In genomic region chrX:68113837-68114572, GRCh38 we compare ENCODE assay signal across 28 cellular contexts.
"Had no signal": no experiment of that assay in that cellular context is flagged by ENCODE, and none has a peak within 500 bp of the region (broad histone marks: within the 10 kb centered on the region; RNA-seq: fewer than 3 reads in every experiment).

No MANE protein-coding gene starts in this region.

- H3K4me3 Mint-ChIP-seq: activated CD4-positive, alpha-beta memory T cell treated with anti-CD3 and anti-CD28 coated beads, Interleukin-2, amount 10 ng/mL, durations not matched to agents 7 days and 5 days; activated T-cell treated with anti-CD3 and anti-CD28 coated beads, Interleukin-2, amount 50 U/mL, for 24 hours; effector memory CD8-positive, alpha-beta T cell; nephron; stimulated activated effector memory CD8-positive, alpha-beta T cell treated with anti-CD3 and anti-CD28 coated beads, Interleukin-12 subunit alpha, Interleukin-12 subunit beta, amount 100 ng/mL, for 72 hours; stimulated activated naive CD8-positive, alpha-beta T cell treated with anti-CD3 and anti-CD28 coated beads, Interleukin-15, Interleukin-2, amounts not matched to agents 100 ng/mL and 50 ng/mL, for 24 hours had no signal

- H3K27me3 Mint-ChIP-seq: activated CD4-positive, alpha-beta memory T cell treated with anti-CD3 and anti-CD28 coated beads, Interleukin-2, amount 10 ng/mL, durations not matched to agents 7 days and 5 days; effector memory CD8-positive, alpha-beta T cell; progenitor cell of endocrine pancreas; stimulated activated naive CD8-positive, alpha-beta T cell treated with anti-CD3 and anti-CD28 coated beads, Interleukin-15, Interleukin-2, amounts not matched to agents 100 ng/mL and 50 ng/mL, for 24 hours had no signal

- H3K4me1 Mint-ChIP-seq: nephron; stimulated activated effector memory CD8-positive, alpha-beta T cell treated with anti-CD3 and anti-CD28 coated beads, Interleukin-12 subunit alpha, Interleukin-12 subunit beta, amount 100 ng/mL, for 72 hours had no signal

- DNase-seq: activated CD4-positive, alpha-beta memory T cell treated with anti-CD3 and anti-CD28 coated beads, Interleukin-2, amount 10 ng/mL, durations not matched to agents 7 days and 5 days; activated CD4-positive, alpha-beta T cell treated with anti-CD3 and anti-CD28 coated beads for 48 hours; activated CD8-positive, alpha-beta memory T cell treated with anti-CD3 and anti-CD28 coated beads, Interleukin-2, amount 50 U/mL, for 48 hours; activated gamma-delta T cell; activated naive CD4-positive, alpha-beta T cell treated with anti-CD3 and anti-CD28 coated beads, Interleukin-2, amount 50 U/mL, for 16 hours; activated T-cell treated with anti-CD3 and anti-CD28 coated beads, Interleukin-2, amount 50 U/mL, for 24 hours; amniotic stem cell; effector memory CD8-positive, alpha-beta T cell; heart left ventricle; left lung; lower lobe of right lung; ovary; stimulated activated CD4-positive, alpha-beta T cell treated with anti-CD3 and anti-CD28 coated beads, Interleukin-12 subunit alpha, Interleukin-12 subunit beta, amount 100 ng/mL, for 4 hours; stimulated activated CD4-positive, alpha-beta T cell treated with anti-CD3 and anti-CD28 coated beads, Interleukin-4, amount 100 ng/mL, for 24 hours; T1000; upper lobe of left lung; WERI-Rb-1 had no signal

- H3K27me3 ChIP-seq: brain microvascular endothelial cell, neutrophil, ovary, upper lobe of left lung, vagina had no signal

- H3K9me3 ChIP-seq: heart left ventricle, left lung, lower lobe of right lung, neutrophil, ovary, upper lobe of left lung, vagina had no signal

- H3K27ac Mint-ChIP-seq: activated CD4-positive, alpha-beta memory T cell treated with anti-CD3 and anti-CD28 coated beads, Interleukin-2, amount 10 ng/mL, durations not matched to agents 7 days and 5 days; activated T-cell treated with anti-CD3 and anti-CD28 coated beads, Interleukin-2, amount 50 U/mL, for 24 hours; effector memory CD8-positive, alpha-beta T cell; nephron; progenitor cell of endocrine pancreas; stimulated activated effector memory CD8-positive, alpha-beta T cell treated with anti-CD3 and anti-CD28 coated beads, Interleukin-12 subunit alpha, Interleukin-12 subunit beta, amount 100 ng/mL, for 72 hours; stimulated activated naive CD8-positive, alpha-beta T cell treated with anti-CD3 and anti-CD28 coated beads, Interleukin-15, Interleukin-2, amounts not matched to agents 100 ng/mL and 50 ng/mL, for 24 hours had no signal

- H3K9me3 Mint-ChIP-seq: activated CD4-positive, alpha-beta memory T cell treated with anti-CD3 and anti-CD28 coated beads, Interleukin-2, amount 10 ng/mL, durations not matched to agents 7 days and 5 days; activated T-cell treated with anti-CD3 and anti-CD28 coated beads, Interleukin-2, amount 50 U/mL, for 24 hours; effector memory CD8-positive, alpha-beta T cell; nephron; stimulated activated effector memory CD8-positive, alpha-beta T cell treated with anti-CD3 and anti-CD28 coated beads, Interleukin-12 subunit alpha, Interleukin-12 subunit beta, amount 100 ng/mL, for 72 hours; stimulated activated naive CD8-positive, alpha-beta T cell treated with anti-CD3 and anti-CD28 coated beads, Interleukin-15, Interleukin-2, amounts not matched to agents 100 ng/mL and 50 ng/mL, for 24 hours had no signal

- H3K36me3 Mint-ChIP-seq: stimulated activated effector memory CD8-positive, alpha-beta T cell treated with anti-CD3 and anti-CD28 coated beads, Interleukin-12 subunit alpha, Interleukin-12 subunit beta, amount 100 ng/mL, for 72 hours had no signal

- ATAC-seq: activated CD4-positive, CD25-positive, alpha-beta regulatory T cell treated with anti-CD3 and anti-CD28 coated beads, Interleukin-2, amount 50 U/mL, for 24 hours; effector memory CD8-positive, alpha-beta T cell; heart left ventricle; lower lobe of right lung; sciatic nerve; stimulated activated effector memory CD8-positive, alpha-beta T cell treated with anti-CD3 and anti-CD28 coated beads, Interleukin-12 subunit alpha, Interleukin-12 subunit beta, amount 100 ng/mL, for 72 hours had no signal

- H3K4me1 ChIP-seq: heart left ventricle, left lung, lower lobe of right lung, upper lobe of left lung, vagina had no signal

- H3K36me3 ChIP-seq: brain microvascular endothelial cell, left lung, neutrophil, ovary, WERI-Rb-1 had no signal

- H3K27ac ChIP-seq: brain microvascular endothelial cell, coronary artery, heart left ventricle, left lung, lower lobe of right lung, neutrophil, ovary, upper lobe of left lung, vagina, WERI-Rb-1 had no signal

- H3K4me3 ChIP-seq: coronary artery, heart left ventricle, left lung, lower lobe of right lung, ovary, skin epidermis, upper lobe of left lung, vagina had no signal
